In genomic region chr7:76392531-76393115, GRCh38 we compare ENCODE assay signal across 8 cellular contexts.
DNase-seq lines count a peak whose midpoint lies in the region; ATAC-seq and TF ChIP-seq lines count a peak whose summit lies in the region.

No MANE protein-coding gene starts in this region.

- peak overlapping the region; percentile 60 to 81 (median 70); a peak in 18 of 20 replicates for H3K4me3 ChIP-seq in BLaER1 treated with 17β-estradiol and CSF1 and Interleukin-3, amounts not matched to agents 10 nM and 100 nM
- H3K4me3 ChIP-seq in MM.1S (ENCODE audit: low read length) (peak overlapping the region; percentile 42), duodenal mucosa (ENCODE audit: low read depth in 1 of 2, low read length in 2 of 2) (peak overlapping the region; percentile 65 to 71)

- H3K27me3 ChIP-seq in BLaER1 treated with 17β-estradiol and CSF1 and Interleukin-3, amounts not matched to agents 10 nM and 100 nM: no peaks in the 10 kb centered on the region
- H3K27me3 ChIP-seq in MM.1S (replicated peaks; ENCODE audit: insufficient read depth, low read length): no peaks in the 10 kb centered on the region
- no peaks in the 10 kb centered on the region for H3K27me3 ChIP-seq in duodenal mucosa (ENCODE audit: control insufficient read depth in 1 of 2, insufficient read depth in 2 of 2, low read length in 2 of 2)

- H3F3A ChIP-seq in MM.1S (ENCODE audit: insufficient read depth, low read length): peaks cover 4% of the 10 kb centered on the region; the same call in 1 of the 2 replicates

- peak overlapping the region; percentile 82 to 93 (median 93) for H3K27ac Mint-ChIP-seq in nephron

- peak overlapping the region; percentile 47 for H2AFZ ChIP-seq in MM.1S (ENCODE audit: low read length)

- H3K4me1 Mint-ChIP-seq in nephron: peaks cover 13% of the 10 kb centered on the region

- peak overlapping the region; percentile 31 to 90 (median 84); a peak in 21 of 22 replicates for H3K27ac ChIP-seq in BLaER1 treated with 17β-estradiol and CSF1 and Interleukin-3, amounts not matched to agents 10 nM and 100 nM
- H3K27ac ChIP-seq in MM.1S (ENCODE audit: low read length) (peak overlapping the region; percentile 20; the same call in 1 of the 2 replicates), duodenal mucosa (ENCODE audit: low read depth, low read length) (peak overlapping the region; percentile 79)

- H3K27me3 Mint-ChIP-seq in nephron (ENCODE audit: low read depth): peaks cover 3% of the 10 kb centered on the region

- H3K79me2 ChIP-seq in MM.1S (ENCODE audit: low read length): no peaks in the 10 kb centered on the region

- peak overlapping the region; percentile 85 to 90 (median 90) for H3K4me3 Mint-ChIP-seq in nephron

- no peaks in the 10 kb centered on the region for H3K9me3 ChIP-seq in BLaER1 treated with 17β-estradiol and CSF1 and Interleukin-3, amounts not matched to agents 10 nM and 100 nM (replicated peaks in 1 of 11)
- H3K9me3 ChIP-seq in MM.1S (replicated peaks; ENCODE audit: insufficient read depth, low read length): no peaks in the 10 kb centered on the region
- no peaks in the 10 kb centered on the region for H3K9me3 ChIP-seq in duodenal mucosa (ENCODE audit: control insufficient read depth in 1 of 2, low read length in 2 of 2)

- peak overlapping the region; percentile 59 to 100 (median 98) for H3K4me2 ChIP-seq in BLaER1 treated with 17β-estradiol and CSF1 and Interleukin-3, amounts not matched to agents 10 nM and 100 nM
- peak overlapping the region; percentile 72 for H3K4me2 ChIP-seq in MM.1S (ENCODE audit: low read depth, low read length)

- ATAC-seq in HG03280 (IDR thresholded peaks at IDR 0.05; ENCODE audit: unreplicated experiment) (no peak), HG02588 (IDR thresholded peaks at IDR 0.05; ENCODE audit: unreplicated experiment) (no peak)

- H3K4me1 ChIP-seq in BLaER1 treated with 17β-estradiol and CSF1 and Interleukin-3, amounts not matched to agents 10 nM and 100 nM: peaks cover 37 to 64% (median 52%) of the 10 kb centered on the region in 10 experiments
- H3K4me1 ChIP-seq in MM.1S (ENCODE audit: low read length) (peaks cover 26% of the 10 kb centered on the region), duodenal mucosa (ENCODE audit: control insufficient read depth in 1 of 2, insufficient read depth in 2 of 2, low read length in 2 of 2) (peaks cover 14 to 17% of the 10 kb centered on the region in 2 donors)

- H4K20me1 ChIP-seq in BLaER1 treated with 17β-estradiol and CSF1 and Interleukin-3, amounts not matched to agents 10 nM and 100 nM: no peaks in the 10 kb centered on the region
- no peaks in the 10 kb centered on the region for H4K20me1 ChIP-seq in MM.1S (ENCODE audit: insufficient read depth, low read length)

- H3K36me3 ChIP-seq in BLaER1 treated with 17β-estradiol and CSF1 and Interleukin-3, amounts not matched to agents 10 nM and 100 nM: no peaks in the 10 kb centered on the region
- H3K36me3 ChIP-seq in MM.1S (replicated peaks; ENCODE audit: insufficient read depth, low read length): no peaks in the 10 kb centered on the region
- H3K36me3 ChIP-seq in duodenal mucosa (ENCODE audit: control insufficient read depth in 1 of 2, insufficient read depth in 2 of 2, low read length in 2 of 2): no peaks in the 10 kb centered on the region

- peak overlapping the region; percentile 36 to 91 (median 83); a peak in 20 of 22 replicates for H3K9ac ChIP-seq in BLaER1 treated with 17β-estradiol and CSF1 and Interleukin-3, amounts not matched to agents 10 nM and 100 nM
- H3K9ac ChIP-seq in MM.1S (ENCODE audit: low read length) (peak overlapping the region; percentile 33; the same call in 1 of the 2 replicates), duodenal mucosa (ENCODE audit: low read depth in 1 of 2, low read length in 2 of 2) (peak overlapping the region; percentile 66 to 67)

- TF ChIP-seq CTCF in MM.1S (IDR thresholded peaks at IDR 0.05; ENCODE audit: low read length): no peak
- TF ChIP-seq CTCF in nephron (IDR thresholded peaks at IDR 0.05; ENCODE audit: unreplicated experiment in 3 of 3): no peak

- H3K9me2 ChIP-seq in MM.1S (replicated peaks; ENCODE audit: insufficient read depth, low read length): no peaks in the 10 kb centered on the region

- H3K36me3 Mint-ChIP-seq in nephron (ENCODE audit: low read depth): no peaks in the 10 kb centered on the region

- no peaks in the 10 kb centered on the region for H3K9me3 Mint-ChIP-seq in nephron

- DNase-seq in MM.1S: no peak
- no peak for DNase-seq in NCI-H2227 treated with DMSO at 0.1 percent for 48 hours (lab: John Stamatoyannopoulos, UW)
- DNase-seq in nucleus accumbens (lab: John Stamatoyannopoulos, UW): no peak

Comparison
In these comparisons a context has a peak if more than half of its experiments do, and no peak if none do; other contexts are left out.
1. H3K27ac ChIP-seq: peak in every context shown above with its lines; median percentile 84 in BLaER1 treated with 17β-estradiol and CSF1 and Interleukin-3, amounts not matched to agents 10 nM and 100 nM; 79 in duodenal mucosa; 20 in MM.1S.
2. H3K9ac ChIP-seq: peak in every context shown above with its lines; median percentile 83 in BLaER1 treated with 17β-estradiol and CSF1 and Interleukin-3, amounts not matched to agents 10 nM and 100 nM; 66 in duodenal mucosa; 33 in MM.1S.